Comparison of ENCODE assay signal across 8 cellular contexts in the genomic region with DNA sequence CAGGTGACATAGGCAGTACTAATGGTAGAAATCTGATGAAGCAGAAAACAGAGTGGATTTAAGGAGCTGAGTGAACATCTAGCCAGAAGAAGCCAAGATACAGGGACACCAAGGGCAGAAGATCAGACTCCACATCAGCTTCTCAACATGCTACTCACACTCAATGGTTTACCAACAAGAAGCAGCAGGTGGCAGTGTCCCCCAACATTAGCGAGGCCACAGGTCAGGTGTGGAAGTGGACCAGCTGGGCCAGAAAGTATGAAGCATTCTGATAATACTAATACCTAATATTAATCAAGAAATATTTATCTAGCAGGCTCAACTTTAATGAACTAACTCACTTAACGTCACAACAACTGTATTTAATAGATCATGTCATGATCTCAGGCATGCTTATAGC.
A peak's percentile ranks its signal among the peaks of the same experiment; 100 is the strongest.
DNase-seq lines count a peak whose midpoint lies in the region; ATAC-seq, FAIRE-seq and TF ChIP-seq lines count a peak whose summit lies in the region.

No MANE protein-coding gene starts in this region.

- H3K27me3 ChIP-seq in AG04450 (ENCODE audit: control insufficient read depth, insufficient read depth, low read length) (no peaks in the 10 kb centered on the region), pancreas (peaks cover 0 to 2% (median 0%) of the 10 kb centered on the region in 4 donors)

- H3K4me3 ChIP-seq in AG04450 (ENCODE audit: low read depth, low read length), result no peak overlapping the region
- no peak overlapping the region for H3K4me3 ChIP-seq in fibroblast of villous mesenchyme (ENCODE audit: low read depth, low read length)
- H3K4me3 ChIP-seq in pancreas, result no peak overlapping the region

- intact Hi-C loops in pancreas (cut with DNase I), result no loop called here

- no peak overlapping the region for H3K27ac ChIP-seq in AG04450 (ENCODE audit: low read depth, low read length)
- no peak overlapping the region for H3K27ac ChIP-seq in pancreas

- POLR2A ChIA-PET in AG04450 (lab: Yijun Ruan, JAX), result interaction anchor here (0.8 kb wide), 1 partner anchor 50 kb away, joined by 3 read pairs; no protein-coding TSS in a partner anchor

- H3K36me3 ChIP-seq in pancreas, result no peaks in the 10 kb centered on the region

- DNase-seq in AG04450 (ENCODE audit: low read depth, low spot score) (peak; percentile 13), RCC 7860 (ENCODE audit: low spot score) (peak; percentile 6), fibroblast of villous mesenchyme (ENCODE audit: low read depth) (peak; percentile 65), pancreas (peak in 4 of 6 donors; percentile 6 to 57 (median 30))
- DNase-seq in activated T-helper 9 cell treated with anti-CD3 and anti-CD28 coated beads, Interleukin-2, amount 50 U/mL, for 16 hours (ENCODE audit: low read depth), result peak; percentile 6

- no peak for FAIRE-seq in RCC 7860 (lab: Jason Lieb, UNC)
- FAIRE-seq in pancreas (lab: Jason Lieb, UNC), result no peak

- no peaks in the 10 kb centered on the region for H3K9me3 ChIP-seq in AG04450 (ENCODE audit: control insufficient read depth, insufficient read depth, low read length)
- H3K9me3 ChIP-seq in pancreas, result no peaks in the 10 kb centered on the region

- WGBS in pancreas, 2 donors, result 25 to 38% methylated on average over 2 of the region's 2 CpGs

- TF ChIP-seq CTCF in AG04450 (IDR thresholded peaks at IDR 0.05; ENCODE audit: low read depth, low read length) (peak; percentile 69), fibroblast of villous mesenchyme (IDR thresholded peaks at IDR 0.05; ENCODE audit: insufficient read depth, low read depth, low read length) (peak; percentile 74), pancreas (IDR thresholded peaks at IDR 0.05) (peak in 1 of 4 donors; percentile 10)

- CTCF ChIA-PET in AG04450 (lab: Charles Lee), result interaction anchor here (0.6 to 5.9 kb wide), 32 partner anchors 8 to 848 kb away, joined by 3 to 148 read pairs (median 4); partner anchors contain the start of gene TMEM184C

- ATAC-seq in GM18498 (IDR thresholded peaks at IDR 0.05; ENCODE audit: unreplicated experiment) (peak; percentile 88), HG02885 (IDR thresholded peaks at IDR 0.05; ENCODE audit: poor library complexity, unreplicated experiment) (peak; percentile 93), pancreas (peak in 3 of 4 donors; percentile 72 to 81 (median 78)), HG03039 (IDR thresholded peaks at IDR 0.05; ENCODE audit: unreplicated experiment) (no peak)

- H3K4me1 ChIP-seq in pancreas, result no peaks in the 10 kb centered on the region

Comparison
In these comparisons a context has a peak if more than half of its experiments do, and no peak if none do; other contexts are left out.
1. DNase-seq: peak in every context shown above with its lines; median percentile 65 in fibroblast of villous mesenchyme; 30 in pancreas; 13 in AG04450; 6 in RCC 7860; 6 in activated T-helper 9 cell treated with anti-CD3 and anti-CD28 coated beads, Interleukin-2, amount 50 U/mL, for 16 hours.